Comparison of ENCODE assay signal across 14 cellular contexts in genomic region chr11:23539556-23539955, GRCh38.
DNase-seq lines count a peak whose midpoint lies in the region; ATAC-seq, FAIRE-seq and TF ChIP-seq lines count a peak whose summit lies in the region.
"Had no signal": no experiment of that assay in that cellular context is flagged by ENCODE, and none has a peak within 500 bp of the region (broad histone marks: within the 10 kb centered on the region; RNA-seq: fewer than 3 reads in every experiment).

No MANE protein-coding gene starts in this region.

- H2AFZ ChIP-seq in astrocyte (ENCODE audit: low read depth, low read length): peak overlapping the region; percentile 23

- H3K36me3 Mint-ChIP-seq in astrocyte (ENCODE audit: low read depth, unreplicated experiment) (no peaks in the 10 kb centered on the region), nephron progenitor cell (ENCODE audit: low read depth) (no peaks in the 10 kb centered on the region)
- H3K36me3 Mint-ChIP-seq: stimulated activated effector memory CD8-positive, alpha-beta T cell treated with anti-CD3 and anti-CD28 coated beads, Interleukin-12 subunit alpha, Interleukin-12 subunit beta, amount 100 ng/mL, for 72 hours had no signal

- H3K4me3 Mint-ChIP-seq in astrocyte (ENCODE audit: unreplicated experiment) (no peak overlapping the region), nephron progenitor cell (no peak overlapping the region)
- H3K4me3 Mint-ChIP-seq: stimulated activated effector memory CD8-positive, alpha-beta T cell treated with anti-CD3 and anti-CD28 coated beads, Interleukin-12 subunit alpha, Interleukin-12 subunit beta, amount 100 ng/mL, for 72 hours had no signal

- H3K27ac Mint-ChIP-seq in astrocyte (ENCODE audit: unreplicated experiment) (peak overlapping the region; percentile 22), nephron progenitor cell (no peak overlapping the region)
- H3K27ac Mint-ChIP-seq: stimulated activated effector memory CD8-positive, alpha-beta T cell treated with anti-CD3 and anti-CD28 coated beads, Interleukin-12 subunit alpha, Interleukin-12 subunit beta, amount 100 ng/mL, for 72 hours had no signal

- no peak overlapping the region for H3K27ac ChIP-seq in astrocyte (ENCODE audit: low read depth, low read length)
- H3K27ac ChIP-seq in esophagus squamous epithelium: no peak overlapping the region
- H3K27ac ChIP-seq: foreskin keratinocyte had no signal

- intact Hi-C loops in esophagus squamous epithelium (cut with DNase I): no loop called here

- H3K9me3 Mint-ChIP-seq in astrocyte (ENCODE audit: unreplicated experiment) (peaks cover 15% of the 10 kb centered on the region), nephron progenitor cell (peaks cover 4% of the 10 kb centered on the region)

- H3K4me1 ChIP-seq in BE2C (no peaks in the 10 kb centered on the region; the same call in 1 of the 2 replicates), astrocyte (ENCODE audit: insufficient read depth, low read length) (no peaks in the 10 kb centered on the region), mucosa of stomach (ENCODE audit: control insufficient read depth, insufficient read depth, low read length) (peaks cover 5% of the 10 kb centered on the region), esophagus squamous epithelium (no peaks in the 10 kb centered on the region)
- H3K4me1 ChIP-seq: foreskin keratinocyte had no signal

- no peaks in the 10 kb centered on the region for H4K20me1 ChIP-seq in astrocyte (ENCODE audit: insufficient read depth, low read length)

- 72 to 75% methylated on average over 4 to 5 of the region's 5 CpGs for WGBS in esophagus squamous epithelium, 2 donors

- H3K4me1 Mint-ChIP-seq in astrocyte (ENCODE audit: low read depth, unreplicated experiment): peaks cover 12% of the 10 kb centered on the region
- H3K4me1 Mint-ChIP-seq in nephron progenitor cell: no peaks in the 10 kb centered on the region

- TF ChIP-seq POLR2A in esophagus squamous epithelium (IDR thresholded peaks at IDR 0.05): no peak

- H3K27me3 Mint-ChIP-seq in astrocyte (ENCODE audit: low read depth, unreplicated experiment): peaks cover 10% of the 10 kb centered on the region
- H3K27me3 Mint-ChIP-seq in nephron progenitor cell (ENCODE audit: low read depth, poor library complexity): no peaks in the 10 kb centered on the region

- H3K9me3 ChIP-seq in BE2C (no peaks in the 10 kb centered on the region), astrocyte (ENCODE audit: insufficient read depth, low read depth, low read length) (no peaks in the 10 kb centered on the region), mucosa of stomach (ENCODE audit: control insufficient read depth, low read length) (no peaks in the 10 kb centered on the region), esophagus squamous epithelium (no peaks in the 10 kb centered on the region)

- H3K9ac ChIP-seq in astrocyte (ENCODE audit: low read length) (peak overlapping the region; percentile 13), mucosa of stomach (ENCODE audit: low read length) (peak overlapping the region; percentile 46)

- no peak for FAIRE-seq in astrocyte (lab: Jason Lieb, UNC)
- FAIRE-seq: endometrium had no signal

- H3K27me3 ChIP-seq in BE2C (no peaks in the 10 kb centered on the region), astrocyte (ENCODE audit: insufficient read depth, low read length) (no peaks in the 10 kb centered on the region), mucosa of stomach (ENCODE audit: control insufficient read depth, insufficient read depth, low read length) (no peaks in the 10 kb centered on the region), esophagus squamous epithelium (no peaks in the 10 kb centered on the region)
- H3K27me3 ChIP-seq: foreskin keratinocyte had no signal

- H3K79me2 ChIP-seq in astrocyte (ENCODE audit: insufficient read depth, low read length): no peaks in the 10 kb centered on the region

- ATAC-seq in HG03095 (IDR thresholded peaks at IDR 0.05; ENCODE audit: unreplicated experiment) (no peak), HG02852 (IDR thresholded peaks at IDR 0.05; ENCODE audit: unreplicated experiment) (no peak)

- peak overlapping the region; percentile 59 for H3K4me2 ChIP-seq in astrocyte (ENCODE audit: low read length)

- H3K4me3 ChIP-seq in BE2C (ENCODE audit: low read depth, low read length) (peak overlapping the region; percentile 7; the same call in 1 of the 2 replicates), astrocyte (ENCODE audit: insufficient read depth, low read depth, low read length) (no peak overlapping the region), mucosa of stomach (ENCODE audit: low read length) (no peak overlapping the region), esophagus squamous epithelium (no peak overlapping the region)

- DNase-seq in BE2C (no peak), HT1080 (ENCODE audit: low read depth) (peak; percentile 7), astrocyte (ENCODE audit: low read depth) (peak; percentile 47), nephron progenitor cell (no peak), esophagus squamous epithelium (lab: John Stamatoyannopoulos, UW) (no peak)
- DNase-seq: activated CD4-positive, alpha-beta T cell treated with anti-CD3 and anti-CD28 coated beads for 48 hours; activated gamma-delta T cell; stimulated activated CD4-positive, alpha-beta T cell treated with anti-CD3 and anti-CD28 coated beads, Interleukin-15, amount 100 ng/mL, for 24 hours had no signal

- TF ChIP-seq CTCF in BE2C (IDR thresholded peaks at IDR 0.05; ENCODE audit: low read depth, low read length) (no peak), astrocyte (IDR thresholded peaks at IDR 0.05; ENCODE audit: insufficient read depth, low read depth, low read length) (no peak), nephron progenitor cell (IDR thresholded peaks at IDR 0.05) (no peak), esophagus squamous epithelium (IDR thresholded peaks at IDR 0.05) (no peak)

- no peaks in the 10 kb centered on the region for H3K36me3 ChIP-seq in BE2C
- no peaks in the 10 kb centered on the region for H3K36me3 ChIP-seq in astrocyte (ENCODE audit: insufficient read depth, low read length)
- H3K36me3 ChIP-seq in mucosa of stomach (ENCODE audit: control insufficient read depth, insufficient read depth, low read length): no peaks in the 10 kb centered on the region
- H3K36me3 ChIP-seq in esophagus squamous epithelium: no peaks in the 10 kb centered on the region

Comparison
In these comparisons a context has a peak if more than half of its experiments do, and no peak if none do; other contexts are left out.
1. DNase-seq: peak in HT1080 (single experiment) and astrocyte (single experiment); none in BE2C (single experiment), nephron progenitor cell (single experiment) and esophagus squamous epithelium (single experiment).